20 cellular contexts compared by ENCODE assay signal in genomic region chr6:149711711-149712110, GRCh38. TPM values are rescaled to one million over a fixed set of nuclear protein-coding genes. Genes with fewer than 3 reads are reported as not detected.
DNase-seq lines count a peak whose midpoint lies in the region; ATAC-seq, FAIRE-seq and TF ChIP-seq lines count a peak whose summit lies in the region.
"Had no signal": no experiment of that assay in that cellular context is flagged by ENCODE, and none has a peak within 500 bp of the region (broad histone marks: within the 10 kb centered on the region; RNA-seq: fewer than 3 reads in every experiment).

No MANE protein-coding gene starts in this region.

- no peak for TF ChIP-seq CTCF in DND-41 (IDR thresholded peaks at IDR 0.05; ENCODE audit: borderline replicate concordance, extremely low read depth, low read length, poor library complexity, severe bottlenecking)
- TF ChIP-seq CTCF in HEK293 (tag by site-specific recombination; IDR thresholded peaks at IDR 0.05) = no peak
- no peak for TF ChIP-seq CTCF in K562 (IDR thresholded peaks at IDR 0.05 in 2 of 3, conservative IDR thresholded peaks at IDR 0.05 in 1 of 3; ENCODE audit: insufficient read depth in 2 of 3, low read depth in 1 of 3, low read length in 3 of 3)

- CTCF ChIA-PET in HEK293 (lab: Yijun Ruan, JAX) = no interaction called here
- CTCF ChIA-PET in K562 (lab: Yijun Ruan, JAX; ENCODE audit: low intra/inter-chr PET ratio) = no interaction called here
- CTCF ChIA-PET in CD8-positive, alpha-beta memory T cell (lab: Charles Lee) = interaction anchor here (0.7 kb wide), 1 partner anchor 157 kb away, joined by 3 read pairs; no protein-coding TSS in a partner anchor

- H3K4me3 ChIP-seq in DND-41 (ENCODE audit: low read depth in 1 of 2, low read length in 2 of 2) (no peak overlapping the region), HEK293 (ENCODE audit: low read depth, low read length) (no peak overlapping the region), K562 (no peak overlapping the region)
- H3K4me3 ChIP-seq in CD8-positive, alpha-beta memory T cell (ENCODE audit: low read length) = no peak overlapping the region

- H3K9me3 ChIP-seq in DND-41 (ENCODE audit: insufficient read depth, low read length, severe bottlenecking) (no peaks in the 10 kb centered on the region), HEK293 (ENCODE audit: control insufficient read depth, insufficient read depth, low read depth, low read length) (no peaks in the 10 kb centered on the region), K562 (replicated peaks; ENCODE audit: control insufficient read depth, insufficient read depth, low read depth, low read length) (no peaks in the 10 kb centered on the region)
- H3K9me3 ChIP-seq in CD8-positive, alpha-beta memory T cell (ENCODE audit: low read length) = no peaks in the 10 kb centered on the region

- H4K20me1 ChIP-seq in DND-41 (ENCODE audit: insufficient read depth, low read length) = peaks cover 56% of the 10 kb centered on the region; the same call in 1 of the 2 replicates
- H4K20me1 ChIP-seq in K562 (replicated peaks; ENCODE audit: control insufficient read depth, insufficient read depth, low read length) = peaks cover 31% of the 10 kb centered on the region

- H3K27me3 Mint-ChIP-seq in CD8-positive, alpha-beta memory T cell = no peaks in the 10 kb centered on the region

- H3K36me3 ChIP-seq in DND-41 (ENCODE audit: insufficient read depth, low read length) (peaks cover 10% of the 10 kb centered on the region), HEK293 (ENCODE audit: control insufficient read depth in 2 of 2, insufficient read depth in 1 of 2, low read length in 2 of 2) (peaks cover 6 to 9% of the 10 kb centered on the region in 2 experiments; a peak in 2 of 3 replicates), K562 (ENCODE audit: control insufficient read depth, insufficient read depth, low read length) (peaks cover 47% of the 10 kb centered on the region)
- H3K36me3 ChIP-seq in CD8-positive, alpha-beta memory T cell (ENCODE audit: insufficient read depth, low read length) = no peaks in the 10 kb centered on the region

- peak overlapping the region in 3 of 8 donors; percentile 2 to 43 (median 6) for H3K27ac Mint-ChIP-seq in CD8-positive, alpha-beta memory T cell

- no TSS peak for BruUV-seq in K562 (replicated peaks; lab: Mats Ljungman, UMichigan)

- no peak for TF ChIP-seq POLR2A in K562 (conservative IDR thresholded peaks at IDR 0.05)

- H2AFZ ChIP-seq in DND-41 (ENCODE audit: low read depth, low read length) (no peak overlapping the region), K562 (ENCODE audit: low read depth, low read length) (no peak overlapping the region)

- H3K9me1 ChIP-seq in K562 (ENCODE audit: control insufficient read depth, insufficient read depth, low read length) = no peaks in the 10 kb centered on the region

- H3K4me1 ChIP-seq in DND-41 (ENCODE audit: insufficient read depth, low read length) (peaks cover 20% of the 10 kb centered on the region), HEK293 (ENCODE audit: control insufficient read depth, insufficient read depth, low read length) (peaks cover 2% of the 10 kb centered on the region; the same call in 1 of the 2 replicates), K562 (replicated peaks in 1 of 2; ENCODE audit: control insufficient read depth in 2 of 2, insufficient read depth in 2 of 2, low read length in 2 of 2) (peaks cover 7 to 24% of the 10 kb centered on the region in 2 experiments; a peak in 3 of 5 replicates)
- H3K4me1 ChIP-seq in CD8-positive, alpha-beta memory T cell (ENCODE audit: insufficient read depth, low read length) = peaks cover 39% of the 10 kb centered on the region

- TF ChIP-seq RAD21 in K562 (CRISPR knock-in tag; conservative IDR thresholded peaks at IDR 0.05 in 1 of 2, IDR thresholded peaks at IDR 0.05 in 1 of 2) = no peak

- TF ChIP-seq EP300 in K562 (IDR thresholded peaks at IDR 0.05; ENCODE audit: low read length) = no peak

- H3K27me3 ChIP-seq in DND-41 (ENCODE audit: insufficient read depth, low read length, poor library complexity) (no peaks in the 10 kb centered on the region), K562 (ENCODE audit: control insufficient read depth in 2 of 2, insufficient read depth in 2 of 2, low read length in 2 of 2) (no peaks in the 10 kb centered on the region)
- no peaks in the 10 kb centered on the region for H3K27me3 ChIP-seq in CD8-positive, alpha-beta memory T cell (ENCODE audit: insufficient read depth, low read length, poor library complexity, severe bottlenecking)

- H3K79me2 ChIP-seq in DND-41 (ENCODE audit: insufficient read depth, low read length) (peaks cover 98% of the 10 kb centered on the region), K562 (ENCODE audit: control insufficient read depth, insufficient read depth, low read length) (peaks cover 96% of the 10 kb centered on the region)

- no peak for ATAC-seq in DND-41 (ENCODE audit: insufficient read depth, low read depth)
- ATAC-seq in K562 = peak; percentile 74
- ATAC-seq in HG03280 (IDR thresholded peaks at IDR 0.05; ENCODE audit: unreplicated experiment) = no peak
- ATAC-seq: PC-3, SK-N-SH treated with all-trans-retinoic acid at 6 μM for 48 hours had no signal

- in situ Hi-C loops in K562 (cut with MboI) = no loop called here

- DNase-seq in DND-41 (no peak), K562 (ENCODE audit: extremely low read depth in 1 of 4, low spot score in 3 of 4) (peak in 2 of 4 experiments; percentile 32 to 40), NCI-H1930 (lab: John Stamatoyannopoulos, UW) (no peak)
- no peak for DNase-seq in CD8-positive, alpha-beta memory T cell
- DNase-seq: ACHN, C1 segment of cervical spinal cord, DMS79, KG1, MV-4-11, NCI-H1694 treated with DMSO at 0.1 percent for 48 hours, NCI-H2107, NCI-H510A treated with DMSO at 0.1 percent for 48 hours, NCI-H774, PC-3, SIG-M5 had no signal

- H3K9me3 Mint-ChIP-seq in CD8-positive, alpha-beta memory T cell = no peaks in the 10 kb centered on the region

- intact Hi-C loops in K562 (cut with micrococcal nuclease) = no loop called here

- H3K27ac ChIP-seq in DND-41 (ENCODE audit: low read length) (no peak overlapping the region), HEK293 (ENCODE audit: extremely low read depth, low read depth, low read length) (no peak overlapping the region), K562 (ENCODE audit: extremely low read depth, low read depth, low read length) (no peak overlapping the region)
- H3K27ac ChIP-seq in CD8-positive, alpha-beta memory T cell (ENCODE audit: low read depth, low read length) = no peak overlapping the region
- H3K27ac ChIP-seq: RWPE1 had no signal

- no peak for FAIRE-seq in K562 (lab: Jason Lieb, UNC)
- FAIRE-seq: H1 had no signal

- H3K9ac ChIP-seq in DND-41 (ENCODE audit: low read depth, low read length) (no peak overlapping the region), K562 (ENCODE audit: insufficient read depth in 1 of 2, low read depth in 2 of 2, low read length in 2 of 2) (no peak overlapping the region)

- 32% methylated on average over 5 of the region's 5 CpGs for WGBS in K562 (ENCODE audit: insufficient coverage, low coverage, missing lambda C conversion rate)

- H3K4me1 Mint-ChIP-seq in CD8-positive, alpha-beta memory T cell = peaks cover 63 to 83% (median 73%) of the 10 kb centered on the region in 3 donors

- H3K4me3 Mint-ChIP-seq in CD8-positive, alpha-beta memory T cell = peak overlapping the region in 1 of 7 donors; percentile 4

- POLR2A ChIA-PET in HEK293 (lab: Yijun Ruan, JAX) = no interaction called here
- POLR2A ChIA-PET in K562 (lab: Yijun Ruan, JAX) = interaction anchor here (0.6 to 0.7 kb wide), 2 partner anchors 162 to 559 kb away, joined by 3 to 4 read pairs; no protein-coding TSS in a partner anchor
- POLR2A ChIA-PET in CD8-positive, alpha-beta memory T cell (lab: Charles Lee) = no interaction called here

- 0 out of 2 replicates have a peak overlapping the region, but pooled peaks have one; percentile 22 for H3K4me2 ChIP-seq in DND-41 (ENCODE audit: insufficient read depth, low read length)
- no peak overlapping the region for H3K4me2 ChIP-seq in K562 (ENCODE audit: insufficient read depth, low read length)

- H3K36me3 Mint-ChIP-seq in CD8-positive, alpha-beta memory T cell = peaks cover 0 to 20% (median 0%) of the 10 kb centered on the region in 3 donors

RNA-seq across cellular contexts. Expression of gene LATS1, which starts 6.2 kb away (rescaled TPM):
- total RNA-seq in K562 (2011; cell fraction: chromatin; rRNA removed; ENCODE audit: low replicate concordance) = 46.5 and 118 TPM in 2 replicates
- total RNA-seq in K562 (2011; cell fraction: nucleolus; rRNA removed) = 23.9 and 24.3 TPM in 2 replicates
- total RNA-seq in K562 (2011; cell fraction: nucleoplasm; rRNA removed) = 35.3 and 42.9 TPM in 2 replicates
- total RNA-seq in K562 (2014; rRNA removed) (14.0 and 22.5 TPM in 2 replicates), K562 (2014; rRNA removed; fragmentation: Illumina TruSeq; extraction: Trizol) (28.4 and 32.1 TPM in 2 replicates), K562 (2015; rRNA removed; fragmentation: Illumina TruSeq; extraction: Trizol) (26.5 and 26.6 TPM in 2 replicates), K562 (2021) (33.2 and 36.3 TPM in 2 replicates)
- polyA plus RNA-seq in K562 (2011; rRNA removed) (18.4 and 24.0 TPM in 2 replicates), K562 (2014; fragmentation: Illumina TruSeq; extraction: Trizol) (28.7 and 29.1 TPM in 2 replicates), K562 (2014; fragmentation: Nextera tagmentation; extraction: Ambion mirVana) (1 to 10 TPM; 5.0 to 5.6 TPM), K562 (2014; rRNA removed) (11.9 and 13.2 TPM in 2 replicates)
- polyA plus RNA-seq in K562 (2011; cell fraction: cytosol; rRNA removed) = 14.4 and 17.0 TPM in 2 replicates
- polyA plus RNA-seq in K562 (2011; cell fraction: nucleus; rRNA removed) = 21.7 and 22.5 TPM in 2 replicates
- polyA plus RNA-seq in K562 (2012) = 15.0 and 16.6 TPM in 2 replicates
- polyA minus RNA-seq in K562 (2011; rRNA and poly(A)+ RNA removed) = 60.3 and 69.3 TPM in 2 replicates
- polyA minus RNA-seq in K562 (2011; cell fraction: cytosol; rRNA and poly(A)+ RNA removed) = 31.1 and 31.3 TPM in 2 replicates
- polyA minus RNA-seq in K562 (2011; cell fraction: nucleus; rRNA and poly(A)+ RNA removed) = 22.2 and 41.8 TPM in 2 replicates
- total RNA-seq in CD8-positive, alpha-beta memory T cell = 10 to 100 TPM; 29.7 to 33.8 TPM
- 12.7 TPM for polyA plus RNA-seq in CD8-positive, alpha-beta memory T cell

RNA-seq across cellular contexts. Expression of gene NUP43, which starts 34.6 kb away (rescaled TPM):
- 105 and 121 TPM in 2 replicates for total RNA-seq in K562 (2011; cell fraction: chromatin; rRNA removed; ENCODE audit: low replicate concordance)
- total RNA-seq in K562 (2011; cell fraction: nucleolus; rRNA removed) = 31.3 and 32.5 TPM in 2 replicates
- total RNA-seq in K562 (2011; cell fraction: nucleoplasm; rRNA removed) = 51.2 and 83.9 TPM in 2 replicates
- total RNA-seq in K562 (2014; rRNA removed) (44.7 and 50.5 TPM in 2 replicates), K562 (2014; rRNA removed; fragmentation: Illumina TruSeq; extraction: Trizol) (112 and 127 TPM in 2 replicates), K562 (2015; rRNA removed; fragmentation: Illumina TruSeq; extraction: Trizol) (78.1 and 83.6 TPM in 2 replicates), K562 (2021) (101 and 103 TPM in 2 replicates)
- polyA plus RNA-seq in K562 (2011; rRNA removed) (112 and 136 TPM in 2 replicates), K562 (2014; fragmentation: Illumina TruSeq; extraction: Trizol) (59.5 and 67.4 TPM in 2 replicates), K562 (2014; fragmentation: Nextera tagmentation; extraction: Ambion mirVana) (10 to 100 TPM; 28.9 to 39.7 TPM), K562 (2014; rRNA removed) (53.1 and 53.4 TPM in 2 replicates)
- 35.5 and 60.8 TPM in 2 replicates for polyA plus RNA-seq in K562 (2011; cell fraction: cytosol; rRNA removed)
- polyA plus RNA-seq in K562 (2011; cell fraction: nucleus; rRNA removed) = 52.5 and 59.6 TPM in 2 replicates
- 38.4 and 46.1 TPM in 2 replicates for polyA plus RNA-seq in K562 (2012)
- 293 and 318 TPM in 2 replicates for polyA minus RNA-seq in K562 (2011; rRNA and poly(A)+ RNA removed)
- 67.9 and 134 TPM in 2 replicates for polyA minus RNA-seq in K562 (2011; cell fraction: cytosol; rRNA and poly(A)+ RNA removed)
- 19.9 and 34.4 TPM in 2 replicates for polyA minus RNA-seq in K562 (2011; cell fraction: nucleus; rRNA and poly(A)+ RNA removed)
- 10 to 100 TPM; 82.3 to 86.2 TPM for total RNA-seq in CD8-positive, alpha-beta memory T cell
- polyA plus RNA-seq in CD8-positive, alpha-beta memory T cell = 6.2 TPM

RNA-seq across cellular contexts. Expression of gene PCMT1, which starts 37.8 kb away (rescaled TPM):
- 143 TPM in 2 replicates for total RNA-seq in K562 (2011; cell fraction: chromatin; rRNA removed; ENCODE audit: low replicate concordance)
- total RNA-seq in K562 (2011; cell fraction: nucleolus; rRNA removed) = 190 and 200 TPM in 2 replicates
- 178 and 226 TPM in 2 replicates for total RNA-seq in K562 (2011; cell fraction: nucleoplasm; rRNA removed)
- total RNA-seq in K562 (2014; rRNA removed) (302 and 327 TPM in 2 replicates), K562 (2014; rRNA removed; fragmentation: Illumina TruSeq; extraction: Trizol) (235 and 246 TPM in 2 replicates), K562 (2015; rRNA removed; fragmentation: Illumina TruSeq; extraction: Trizol) (215 and 217 TPM in 2 replicates), K562 (2021) (231 and 238 TPM in 2 replicates)
- polyA plus RNA-seq in K562 (2011; rRNA removed) (307 and 425 TPM in 2 replicates), K562 (2014; fragmentation: Illumina TruSeq; extraction: Trizol) (303 and 361 TPM in 2 replicates), K562 (2014; fragmentation: Nextera tagmentation; extraction: Ambion mirVana) (100 to 1,000 TPM; 536 to 541 TPM), K562 (2014; rRNA removed) (411 and 464 TPM in 2 replicates)
- polyA plus RNA-seq in K562 (2011; cell fraction: cytosol; rRNA removed) = 302 and 333 TPM in 2 replicates
- polyA plus RNA-seq in K562 (2011; cell fraction: nucleus; rRNA removed) = 61.1 and 83.0 TPM in 2 replicates
- 178 and 267 TPM in 2 replicates for polyA plus RNA-seq in K562 (2012)
- polyA minus RNA-seq in K562 (2011; rRNA and poly(A)+ RNA removed) = 317 and 349 TPM in 2 replicates
- polyA minus RNA-seq in K562 (2011; cell fraction: cytosol; rRNA and poly(A)+ RNA removed) = 86.4 and 132 TPM in 2 replicates
- 29.5 and 35.4 TPM in 2 replicates for polyA minus RNA-seq in K562 (2011; cell fraction: nucleus; rRNA and poly(A)+ RNA removed)
- total RNA-seq in CD8-positive, alpha-beta memory T cell = 100 to 1,000 TPM; 107 to 108 TPM
- 148 TPM for polyA plus RNA-seq in CD8-positive, alpha-beta memory T cell
